In the genomic region with DNA sequence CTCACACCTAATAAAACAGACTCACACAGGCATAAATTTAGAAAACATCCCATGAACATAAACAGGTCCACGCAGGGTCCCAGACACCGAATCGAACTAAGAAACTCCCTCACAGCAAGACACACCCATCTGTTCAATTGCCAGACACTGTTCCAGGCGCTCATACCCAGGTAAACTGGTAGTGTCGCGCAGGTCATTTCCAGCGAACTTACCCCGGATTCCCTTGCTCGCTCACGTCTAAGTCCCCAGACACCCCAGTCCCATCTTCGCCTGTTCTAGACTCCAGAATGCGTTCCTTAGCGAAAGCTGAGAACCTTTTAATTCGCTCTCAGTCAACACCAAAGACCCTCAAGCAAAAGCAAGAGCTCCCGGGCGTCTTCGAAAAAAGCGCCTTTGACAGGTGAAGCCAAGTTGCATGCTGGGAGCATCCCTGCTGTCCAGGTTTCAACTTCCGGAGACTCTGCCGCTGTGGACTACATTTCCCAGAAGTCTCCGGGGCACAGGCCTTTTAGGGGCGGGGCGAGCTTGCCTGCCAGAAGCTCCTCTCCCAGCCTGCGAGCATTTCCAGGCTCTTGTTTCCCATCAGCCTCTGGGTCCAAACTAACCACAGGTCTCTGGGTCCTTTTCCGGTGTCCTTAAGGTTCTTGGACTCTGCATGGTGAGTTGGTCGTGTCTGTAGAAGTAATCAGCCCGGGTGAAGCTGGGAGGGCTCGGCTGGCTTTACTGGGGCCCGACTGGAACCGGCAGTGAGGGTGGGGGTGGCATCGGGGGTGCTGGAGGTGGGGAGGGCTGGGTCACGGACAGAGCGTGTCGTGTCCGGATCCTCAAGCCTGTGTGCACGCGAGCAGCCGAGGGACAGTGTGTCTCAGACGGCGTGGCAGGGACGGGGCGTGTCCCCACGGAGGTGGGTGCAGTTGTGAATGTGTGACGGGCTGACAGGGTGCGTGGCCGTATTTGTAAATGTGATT, we compare ENCODE assay signal across 8 cellular contexts. TPM values are rescaled to one million over a fixed set of nuclear protein-coding genes. Genes with fewer than 3 reads are reported as not detected.
DNase-seq lines count a peak whose midpoint lies in the region; ATAC-seq lines count a peak whose summit lies in the region.

ZNF283 (plus strand) TSS at position 535 of the 968 bp plus-strand sequence. CDS start 6,184 bp downstream, outside the sequence.

- peak; percentile 84 for ATAC-seq in HG03175 (IDR thresholded peaks at IDR 0.05; ENCODE audit: unreplicated experiment)
- ATAC-seq in left colon: peak; percentile 100

- DNase-seq in activated gamma-delta T cell treated with Interleukin-2 at 50 U/mL for 16 hours (peak; percentile 77), activated gamma-delta T cell (lab: John Stamatoyannopoulos, UW) (no peak), NCI-H510A (lab: John Stamatoyannopoulos, UW) (peak; percentile 77), dedifferentiated amniotic fluid mesenchymal stem cell (ENCODE audit: extremely low spot score) (peak; percentile 88), left colon (peak; percentile 93 to 94)
- DNase-seq in activated CD4-positive, alpha-beta T cell treated with anti-CD3 and anti-CD28 coated beads for 4 hours: peak; percentile 77 to 85
- DNase-seq in stimulated activated CD4-positive, alpha-beta T cell treated with anti-CD3 and anti-CD28 coated beads, Interleukin-1b, Interleukin-23, amount 100 ng/mL, for 24 hours (ENCODE audit: low read depth in 4 of 4, low spot score in 1 of 4): peak; percentile 60 to 82 (median 73)

- intact Hi-C loops in left colon (cut with DNase I, micrococcal nuclease): no loop called here

RNA-seq across cellular contexts. Expression of gene ZNF283, which starts in this region (rescaled TPM):
- 10 to 100 TPM in 1 of 2 donors, 1 to 10 TPM in 1; 8.1 to 11.5 TPM for total RNA-seq in left colon
